ENCODE assay signal across 8 cellular contexts in the genomic region with DNA sequence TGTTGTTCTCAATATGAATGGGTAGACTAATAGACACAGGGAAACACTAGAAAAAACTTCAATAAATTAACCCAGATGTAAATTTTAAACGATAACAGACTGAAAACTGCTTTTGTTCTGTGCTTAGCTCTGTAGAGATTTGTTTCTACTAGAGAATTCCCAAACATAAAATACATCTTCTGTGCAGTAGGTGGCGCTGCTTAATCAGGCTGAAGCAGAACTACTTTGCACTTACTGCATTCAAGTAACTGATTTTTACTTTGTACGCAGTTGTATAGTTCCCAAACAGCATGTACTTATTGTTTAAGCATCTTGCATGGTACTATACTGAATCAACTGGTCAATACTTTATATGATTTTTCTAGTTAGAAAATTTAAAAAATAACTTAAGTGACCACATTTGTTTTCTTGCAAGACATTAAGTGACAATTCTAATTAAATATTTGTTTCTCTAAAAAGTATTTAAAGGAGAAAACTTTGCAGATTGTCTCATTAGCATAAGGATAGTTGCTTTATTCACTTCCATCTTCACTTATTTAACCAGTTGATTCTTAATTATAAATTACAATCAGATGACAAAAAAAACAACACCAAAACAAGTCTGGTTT.
A peak's percentile ranks its signal among the peaks of the same experiment; 100 is the strongest.
DNase-seq lines count a peak whose midpoint lies in the region; ATAC-seq and TF ChIP-seq lines count a peak whose summit lies in the region.

No MANE protein-coding gene starts in this region.

- no peak overlapping the region for H3K4me2 ChIP-seq in Loucy (ENCODE audit: low read depth, low read length, poor library complexity, severe bottlenecking)

- H4K20me1 ChIP-seq in Loucy (ENCODE audit: insufficient read depth, low read length, poor library complexity, severe bottlenecking): no peaks in the 10 kb centered on the region

- H2AFZ ChIP-seq in Loucy (ENCODE audit: low read length): no peak overlapping the region

- intact Hi-C loops in spleen (cut with DNase I; ENCODE audit: low total_unique reads): loop anchor here (5.0 kb wide), 1 partner anchor 715 kb away; no protein-coding TSS in a partner anchor

- TF ChIP-seq POLR2A in spleen (IDR thresholded peaks at IDR 0.05): no peak

- 15 to 26% (median 18%) methylated on average over 3 of the region's 3 CpGs for WGBS in spleen, 5 donors

- no peak overlapping the region for H3K4me3 ChIP-seq in Loucy (ENCODE audit: low read length, poor library complexity, severe bottlenecking)
- H3K4me3 ChIP-seq in adipocyte (ENCODE audit: low read length): no peak overlapping the region
- no peak overlapping the region for H3K4me3 ChIP-seq in right atrium auricular region
- H3K4me3 ChIP-seq in spleen: no peak overlapping the region

- H3K9ac ChIP-seq in Loucy (ENCODE audit: low read depth, low read length, poor library complexity, severe bottlenecking) (no peak overlapping the region), adipocyte (ENCODE audit: low read length) (no peak overlapping the region)

- no peaks in the 10 kb centered on the region for H3F3A ChIP-seq in Loucy (ENCODE audit: low read depth)

- no peaks in the 10 kb centered on the region for H3K9me2 ChIP-seq in Loucy (replicated peaks; ENCODE audit: low read depth, low read length)

- H3K36me3 ChIP-seq in Loucy (ENCODE audit: insufficient read depth, low read length) (peaks cover 21% of the 10 kb centered on the region; the same call in 1 of the 2 replicates), adipocyte (ENCODE audit: control insufficient read depth, insufficient read depth, low read length, severe bottlenecking) (no peaks in the 10 kb centered on the region), right atrium auricular region (no peaks in the 10 kb centered on the region), spleen (no peaks in the 10 kb centered on the region)

- peak; percentile 78 for ATAC-seq in GM21825 (IDR thresholded peaks at IDR 0.05; ENCODE audit: unreplicated experiment)

- no peaks in the 10 kb centered on the region for H3K79me2 ChIP-seq in Loucy (ENCODE audit: insufficient read depth, low read length)

- no peaks in the 10 kb centered on the region for H3K9me3 ChIP-seq in Loucy (ENCODE audit: insufficient read depth, low read depth, low read length)
- no peaks in the 10 kb centered on the region for H3K9me3 ChIP-seq in adipocyte (ENCODE audit: control insufficient read depth, low read length)
- H3K9me3 ChIP-seq in right atrium auricular region: no peaks in the 10 kb centered on the region
- no peaks in the 10 kb centered on the region for H3K9me3 ChIP-seq in spleen

- H3K4me1 ChIP-seq in Loucy (ENCODE audit: insufficient read depth, low read length, poor library complexity, severe bottlenecking) (peaks cover 26% of the 10 kb centered on the region), adipocyte (ENCODE audit: control insufficient read depth, insufficient read depth, low read length) (peaks cover 6% of the 10 kb centered on the region), right atrium auricular region (no peaks in the 10 kb centered on the region), spleen (peaks cover 0 to 15% (median 7%) of the 10 kb centered on the region in 6 donors)

- no peak overlapping the region for H3K27ac ChIP-seq in right atrium auricular region
- no peak overlapping the region for H3K27ac ChIP-seq in spleen

- DNase-seq in GM04504 (ENCODE audit: low read depth) (peak; percentile 38), SKM-1 treated with dmso at 0.1 percent for 144 hours (lab: John Stamatoyannopoulos, UW; ENCODE audit: unreplicated experiment) (peak; percentile 56), adipocyte (ENCODE audit: low read depth) (peak; percentile 85), right atrium auricular region (ENCODE audit: low spot score) (peak; percentile 67), spleen (no peak)
- DNase-seq in NK-92 treated with Interleukin-12 subunit alpha and Interleukin-12 subunit beta, amount 100 ng/mL, for 24 hours (lab: John Stamatoyannopoulos, UW): no peak

- TF ChIP-seq CTCF in Loucy (conservative IDR thresholded peaks at IDR 0.05; ENCODE audit: low read length) (peak; percentile 91), right atrium auricular region (IDR thresholded peaks at IDR 0.05) (peak; percentile 68 to 88), spleen (IDR thresholded peaks at IDR 0.05 in 8 of 11, conservative IDR thresholded peaks at IDR 0.05 in 3 of 11) (peak in 10 of 11 experiments; percentile 37 to 79 (median 70))

- H3K27me3 ChIP-seq in Loucy (ENCODE audit: insufficient read depth, low read length, poor library complexity, severe bottlenecking) (no peaks in the 10 kb centered on the region), adipocyte (replicated peaks; ENCODE audit: control insufficient read depth, insufficient read depth, low read length) (no peaks in the 10 kb centered on the region), right atrium auricular region (no peaks in the 10 kb centered on the region), spleen (replicated peaks in 1 of 7) (no peaks in the 10 kb centered on the region)

Comparison
In these comparisons a context has a peak if more than half of its experiments do, and no peak if none do; other contexts are left out.
1. DNase-seq: peak in GM04504 (single experiment), SKM-1 treated with dmso at 0.1 percent for 144 hours (single experiment), adipocyte (single experiment) and right atrium auricular region (single experiment); none in spleen (single experiment) and NK-92 treated with Interleukin-12 subunit alpha and Interleukin-12 subunit beta, amount 100 ng/mL, for 24 hours (single experiment).
2. Peak in every context shown above with its lines, with median percentiles within 50 percentile points of each other: CTCF ChIP-seq.